In the genomic region with DNA sequence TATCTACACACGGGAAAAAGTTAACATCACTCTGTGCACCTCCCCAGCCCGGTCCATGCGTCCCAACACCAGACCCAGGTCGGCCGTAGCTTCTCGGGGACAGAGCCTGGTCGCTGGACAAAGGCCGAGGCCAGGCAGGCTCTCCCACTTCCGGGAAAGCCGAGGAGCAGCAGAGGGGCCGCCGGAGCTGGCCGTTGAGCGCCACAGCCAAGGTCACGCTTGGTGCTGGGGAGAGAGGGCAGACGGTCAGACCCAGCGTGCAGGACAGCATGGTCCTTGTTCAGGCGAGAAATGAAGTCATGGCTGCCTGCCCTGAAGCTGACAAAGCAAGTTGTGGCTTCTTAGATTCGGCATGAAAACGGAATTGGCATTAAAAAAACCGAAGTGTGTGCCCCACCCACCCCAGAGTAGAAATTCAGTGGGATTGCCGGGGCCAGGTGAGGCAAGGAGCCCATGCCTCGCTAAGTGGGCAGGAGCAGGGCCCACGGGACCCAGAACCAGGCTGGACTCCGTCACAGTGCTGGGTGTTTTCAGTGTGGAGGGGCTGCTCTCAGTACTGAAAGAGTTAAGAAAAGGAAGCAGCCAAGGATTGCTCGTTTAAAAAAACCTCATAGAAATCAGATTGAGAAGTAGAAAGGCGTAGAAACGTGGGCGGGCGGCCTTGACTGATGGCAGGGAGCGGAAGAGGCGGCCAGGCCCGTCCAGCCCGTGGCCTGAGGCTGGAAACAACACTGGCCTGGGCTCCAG, we compare ENCODE assay signal across 1 cellular context.
TF ChIP-seq lines count a peak whose summit lies in the region.

No MANE protein-coding gene starts in this region.

TF ChIP-seq in HepG2, 621 proteins besides CTCF, POLR2A, EP300 and RAD21 (continued from another document and continues in another):
- TF ChIP-seq, protein P1, sequence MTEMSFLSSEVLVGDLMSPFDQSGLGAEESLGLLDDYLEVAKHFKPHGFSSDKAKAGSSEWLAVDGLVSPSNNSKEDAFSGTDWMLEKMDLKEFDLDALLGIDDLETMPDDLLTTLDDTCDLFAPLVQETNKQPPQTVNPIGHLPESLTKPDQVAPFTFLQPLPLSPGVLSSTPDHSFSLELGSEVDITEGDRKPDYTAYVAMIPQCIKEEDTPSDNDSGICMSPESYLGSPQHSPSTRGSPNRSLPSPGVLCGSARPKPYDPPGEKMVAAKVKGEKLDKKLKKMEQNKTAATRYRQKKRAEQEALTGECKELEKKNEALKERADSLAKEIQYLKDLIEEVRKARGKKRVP (CRISPR knock-in tag; IDR thresholded peaks at IDR 0.05), result 0 out of 4 replicates have a peak, but pooled peaks of 1 of the 2 experiments have one; percentile 22
- TF ChIP-seq NFE2L1 (CRISPR knock-in tag; IDR thresholded peaks at IDR 0.05; ENCODE audit: borderline replicate concordance), result no peak
- 0 out of 2 replicates have a peak, but pooled peaks have one; percentile 24 for TF ChIP-seq ZNF317 (CRISPR knock-in tag; IDR thresholded peaks at IDR 0.05)
- 0 out of 2 replicates have a peak, but pooled peaks have one; percentile 56 for TF ChIP-seq ZNF713 (CRISPR knock-in tag; IDR thresholded peaks at IDR 0.05)
- no peak for TF ChIP-seq ZNF549 (CRISPR knock-in tag; IDR thresholded peaks at IDR 0.05)
- TF ChIP-seq, protein P2, sequence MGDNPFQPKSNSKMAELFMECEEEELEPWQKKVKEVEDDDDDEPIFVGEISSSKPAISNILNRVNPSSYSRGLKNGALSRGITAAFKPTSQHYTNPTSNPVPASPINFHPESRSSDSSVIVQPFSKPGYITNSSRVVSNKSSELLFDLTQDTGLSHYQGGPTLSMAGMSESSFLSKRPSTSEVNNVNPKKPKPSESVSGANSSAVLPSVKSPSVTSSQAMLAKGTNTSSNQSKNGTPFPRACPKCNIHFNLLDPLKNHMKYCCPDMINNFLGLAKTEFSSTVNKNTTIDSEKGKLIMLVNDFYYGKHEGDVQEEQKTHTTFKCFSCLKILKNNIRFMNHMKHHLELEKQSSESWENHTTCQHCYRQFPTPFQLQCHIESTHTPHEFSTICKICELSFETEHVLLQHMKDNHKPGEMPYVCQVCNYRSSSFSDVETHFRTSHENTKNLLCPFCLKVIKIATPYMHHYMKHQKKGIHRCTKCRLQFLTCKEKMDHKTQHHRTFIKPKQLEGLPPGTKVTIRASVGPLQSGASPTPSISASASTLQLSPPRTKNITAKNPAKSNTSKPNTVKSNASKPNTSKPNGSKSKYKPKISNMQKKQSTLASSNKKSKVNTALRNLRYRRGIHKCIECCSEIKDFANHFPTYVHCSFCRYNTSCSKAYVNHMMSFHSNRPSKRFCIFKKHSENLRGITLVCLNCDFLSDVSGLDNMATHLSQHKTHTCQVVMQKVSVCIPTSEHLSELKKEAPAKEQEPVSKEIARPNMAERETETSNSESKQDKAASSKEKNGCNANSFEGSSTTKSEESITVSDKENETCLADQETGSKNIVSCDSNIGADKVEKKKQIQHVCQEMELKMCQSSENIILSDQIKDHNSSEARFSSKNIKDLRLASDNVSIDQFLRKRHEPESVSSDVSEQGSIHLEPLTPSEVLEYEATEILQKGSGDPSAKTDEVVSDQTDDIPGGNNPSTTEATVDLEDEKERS (CRISPR knock-in tag; IDR thresholded peaks at IDR 0.05), result peak; percentile 70; the same call in 1 of the 2 replicates
- TF ChIP-seq, protein P3, sequence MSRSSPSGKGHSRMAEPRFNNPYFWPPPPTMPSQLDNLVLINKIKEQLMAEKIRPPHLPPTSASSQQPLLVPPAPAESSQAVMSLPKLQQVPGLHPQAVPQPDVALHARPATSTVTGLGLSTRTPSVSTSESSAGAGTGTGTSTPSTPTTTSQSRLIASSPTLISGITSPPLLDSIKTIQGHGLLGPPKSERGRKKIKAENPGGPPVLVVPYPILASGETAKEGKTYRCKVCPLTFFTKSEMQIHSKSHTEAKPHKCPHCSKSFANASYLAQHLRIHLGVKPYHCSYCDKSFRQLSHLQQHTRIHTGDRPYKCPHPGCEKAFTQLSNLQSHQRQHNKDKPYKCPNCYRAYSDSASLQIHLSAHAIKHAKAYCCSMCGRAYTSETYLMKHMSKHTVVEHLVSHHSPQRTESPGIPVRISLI (CRISPR knock-in tag; IDR thresholded peaks at IDR 0.05; ENCODE audit: borderline replicate concordance), result peak; percentile 13; the same call in 1 of the 2 replicates
- TF ChIP-seq ARNTL (CRISPR knock-in tag; IDR thresholded peaks at IDR 0.05), result peak; percentile 66; the same call in 1 of the 2 replicates
- TF ChIP-seq, protein P4, sequence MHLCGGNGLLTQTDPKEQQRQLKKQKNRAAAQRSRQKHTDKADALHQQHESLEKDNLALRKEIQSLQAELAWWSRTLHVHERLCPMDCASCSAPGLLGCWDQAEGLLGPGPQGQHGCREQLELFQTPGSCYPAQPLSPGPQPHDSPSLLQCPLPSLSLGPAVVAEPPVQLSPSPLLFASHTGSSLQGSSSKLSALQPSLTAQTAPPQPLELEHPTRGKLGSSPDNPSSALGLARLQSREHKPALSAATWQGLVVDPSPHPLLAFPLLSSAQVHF (CRISPR knock-in tag; IDR thresholded peaks at IDR 0.05), result no peak
- TF ChIP-seq, protein P5, sequence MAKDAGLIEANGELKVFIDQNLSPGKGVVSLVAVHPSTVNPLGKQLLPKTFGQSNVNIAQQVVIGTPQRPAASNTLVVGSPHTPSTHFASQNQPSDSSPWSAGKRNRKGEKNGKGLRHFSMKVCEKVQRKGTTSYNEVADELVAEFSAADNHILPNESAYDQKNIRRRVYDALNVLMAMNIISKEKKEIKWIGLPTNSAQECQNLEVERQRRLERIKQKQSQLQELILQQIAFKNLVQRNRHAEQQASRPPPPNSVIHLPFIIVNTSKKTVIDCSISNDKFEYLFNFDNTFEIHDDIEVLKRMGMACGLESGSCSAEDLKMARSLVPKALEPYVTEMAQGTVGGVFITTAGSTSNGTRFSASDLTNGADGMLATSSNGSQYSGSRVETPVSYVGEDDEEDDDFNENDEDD (CRISPR knock-in tag; IDR thresholded peaks at IDR 0.05; ENCODE audit: borderline replicate concordance), result peak; percentile 85; the same call in 1 of the 2 replicates
- TF ChIP-seq, protein P6, sequence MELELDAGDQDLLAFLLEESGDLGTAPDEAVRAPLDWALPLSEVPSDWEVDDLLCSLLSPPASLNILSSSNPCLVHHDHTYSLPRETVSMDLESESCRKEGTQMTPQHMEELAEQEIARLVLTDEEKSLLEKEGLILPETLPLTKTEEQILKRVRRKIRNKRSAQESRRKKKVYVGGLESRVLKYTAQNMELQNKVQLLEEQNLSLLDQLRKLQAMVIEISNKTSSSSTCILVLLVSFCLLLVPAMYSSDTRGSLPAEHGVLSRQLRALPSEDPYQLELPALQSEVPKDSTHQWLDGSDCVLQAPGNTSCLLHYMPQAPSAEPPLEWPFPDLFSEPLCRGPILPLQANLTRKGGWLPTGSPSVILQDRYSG (CRISPR knock-in tag; IDR thresholded peaks at IDR 0.05), result 0 out of 2 replicates have a peak, but pooled peaks have one; percentile 42
- TF ChIP-seq ZKSCAN5 (CRISPR knock-in tag; IDR thresholded peaks at IDR 0.05), result no peak
- no peak for TF ChIP-seq ZNF543 (CRISPR knock-in tag; IDR thresholded peaks at IDR 0.05)
- no peak for TF ChIP-seq ARNT (IDR thresholded peaks at IDR 0.05)
- TF ChIP-seq ZNF547 (CRISPR knock-in tag; IDR thresholded peaks at IDR 0.05), result 0 out of 2 replicates have a peak, but pooled peaks have one; percentile 73
- TF ChIP-seq ASH2L (IDR thresholded peaks at IDR 0.05; ENCODE audit: insufficient read length, low read depth, low read length), result peak; percentile 19
- TF ChIP-seq RCOR2 (CRISPR knock-in tag; IDR thresholded peaks at IDR 0.05), result peak; percentile 24; the same call in 1 of the 2 replicates
- TF ChIP-seq EZH2 (conservative IDR thresholded peaks at IDR 0.05; ENCODE audit: low read depth, low read length), result no peak
- TF ChIP-seq PITX1 (CRISPR knock-in tag; IDR thresholded peaks at IDR 0.05), result peak; percentile 72
- no peak for TF ChIP-seq FOXM1 (CRISPR knock-in tag; IDR thresholded peaks at IDR 0.05)
- no peak for TF ChIP-seq SUZ12 (IDR thresholded peaks at IDR 0.05; ENCODE audit: low read depth, low read length)
- no peak for TF ChIP-seq ZNF577 (CRISPR knock-in tag; IDR thresholded peaks at IDR 0.05; ENCODE audit: borderline replicate concordance, low read depth)
- TF ChIP-seq NAIF1 (CRISPR knock-in tag; IDR thresholded peaks at IDR 0.05; ENCODE audit: borderline replicate concordance), result no peak
- TF ChIP-seq NFRKB (IDR thresholded peaks at IDR 0.05), result no peak
- TF ChIP-seq YY1 (IDR thresholded peaks at IDR 0.05; ENCODE audit: insufficient read depth, insufficient replicate concordance, low read depth, low read length), result peak; percentile 82
- peak; percentile 75; the same call in 1 of the 2 replicates for TF ChIP-seq CBX5 (CRISPR knock-in tag; IDR thresholded peaks at IDR 0.05; ENCODE audit: borderline replicate concordance)
- TF ChIP-seq SP140L (CRISPR knock-in tag; IDR thresholded peaks at IDR 0.05; ENCODE audit: borderline replicate concordance), result no peak
- TF ChIP-seq, protein P7, sequence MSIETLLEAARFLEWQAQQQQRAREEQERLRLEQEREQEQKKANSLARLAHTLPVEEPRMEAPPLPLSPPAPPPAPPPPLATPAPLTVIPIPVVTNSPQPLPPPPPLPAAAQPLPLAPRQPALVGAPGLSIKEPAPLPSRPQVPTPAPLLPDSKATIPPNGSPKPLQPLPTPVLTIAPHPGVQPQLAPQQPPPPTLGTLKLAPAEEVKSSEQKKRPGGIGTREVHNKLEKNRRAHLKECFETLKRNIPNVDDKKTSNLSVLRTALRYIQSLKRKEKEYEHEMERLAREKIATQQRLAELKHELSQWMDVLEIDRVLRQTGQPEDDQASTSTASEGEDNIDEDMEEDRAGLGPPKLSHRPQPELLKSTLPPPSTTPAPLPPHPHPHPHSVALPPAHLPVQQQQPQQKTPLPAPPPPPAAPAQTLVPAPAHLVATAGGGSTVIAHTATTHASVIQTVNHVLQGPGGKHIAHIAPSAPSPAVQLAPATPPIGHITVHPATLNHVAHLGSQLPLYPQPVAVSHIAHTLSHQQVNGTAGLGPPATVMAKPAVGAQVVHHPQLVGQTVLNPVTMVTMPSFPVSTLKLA (IDR thresholded peaks at IDR 0.05), result peak; percentile 20; the same call in 1 of the 2 replicates
- TF ChIP-seq, protein P8, sequence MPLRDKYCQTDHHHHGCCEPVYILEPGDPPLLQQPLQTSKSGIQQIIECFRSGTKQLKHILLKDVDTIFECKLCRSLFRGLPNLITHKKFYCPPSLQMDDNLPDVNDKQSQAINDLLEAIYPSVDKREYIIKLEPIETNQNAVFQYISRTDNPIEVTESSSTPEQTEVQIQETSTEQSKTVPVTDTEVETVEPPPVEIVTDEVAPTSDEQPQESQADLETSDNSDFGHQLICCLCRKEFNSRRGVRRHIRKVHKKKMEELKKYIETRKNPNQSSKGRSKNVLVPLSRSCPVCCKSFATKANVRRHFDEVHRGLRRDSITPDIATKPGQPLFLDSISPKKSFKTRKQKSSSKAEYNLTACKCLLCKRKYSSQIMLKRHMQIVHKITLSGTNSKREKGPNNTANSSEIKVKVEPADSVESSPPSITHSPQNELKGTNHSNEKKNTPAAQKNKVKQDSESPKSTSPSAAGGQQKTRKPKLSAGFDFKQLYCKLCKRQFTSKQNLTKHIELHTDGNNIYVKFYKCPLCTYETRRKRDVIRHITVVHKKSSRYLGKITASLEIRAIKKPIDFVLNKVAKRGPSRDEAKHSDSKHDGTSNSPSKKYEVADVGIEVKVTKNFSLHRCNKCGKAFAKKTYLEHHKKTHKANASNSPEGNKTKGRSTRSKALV (CRISPR knock-in tag; IDR thresholded peaks at IDR 0.05), result peak; percentile 68
- TF ChIP-seq PHF8 (CRISPR knock-in tag; IDR thresholded peaks at IDR 0.05), result peak; percentile 64
- TF ChIP-seq HOXD1 (CRISPR knock-in tag; IDR thresholded peaks at IDR 0.05), result peak; percentile 73; the same call in 1 of the 2 replicates
- TF ChIP-seq, protein P9, sequence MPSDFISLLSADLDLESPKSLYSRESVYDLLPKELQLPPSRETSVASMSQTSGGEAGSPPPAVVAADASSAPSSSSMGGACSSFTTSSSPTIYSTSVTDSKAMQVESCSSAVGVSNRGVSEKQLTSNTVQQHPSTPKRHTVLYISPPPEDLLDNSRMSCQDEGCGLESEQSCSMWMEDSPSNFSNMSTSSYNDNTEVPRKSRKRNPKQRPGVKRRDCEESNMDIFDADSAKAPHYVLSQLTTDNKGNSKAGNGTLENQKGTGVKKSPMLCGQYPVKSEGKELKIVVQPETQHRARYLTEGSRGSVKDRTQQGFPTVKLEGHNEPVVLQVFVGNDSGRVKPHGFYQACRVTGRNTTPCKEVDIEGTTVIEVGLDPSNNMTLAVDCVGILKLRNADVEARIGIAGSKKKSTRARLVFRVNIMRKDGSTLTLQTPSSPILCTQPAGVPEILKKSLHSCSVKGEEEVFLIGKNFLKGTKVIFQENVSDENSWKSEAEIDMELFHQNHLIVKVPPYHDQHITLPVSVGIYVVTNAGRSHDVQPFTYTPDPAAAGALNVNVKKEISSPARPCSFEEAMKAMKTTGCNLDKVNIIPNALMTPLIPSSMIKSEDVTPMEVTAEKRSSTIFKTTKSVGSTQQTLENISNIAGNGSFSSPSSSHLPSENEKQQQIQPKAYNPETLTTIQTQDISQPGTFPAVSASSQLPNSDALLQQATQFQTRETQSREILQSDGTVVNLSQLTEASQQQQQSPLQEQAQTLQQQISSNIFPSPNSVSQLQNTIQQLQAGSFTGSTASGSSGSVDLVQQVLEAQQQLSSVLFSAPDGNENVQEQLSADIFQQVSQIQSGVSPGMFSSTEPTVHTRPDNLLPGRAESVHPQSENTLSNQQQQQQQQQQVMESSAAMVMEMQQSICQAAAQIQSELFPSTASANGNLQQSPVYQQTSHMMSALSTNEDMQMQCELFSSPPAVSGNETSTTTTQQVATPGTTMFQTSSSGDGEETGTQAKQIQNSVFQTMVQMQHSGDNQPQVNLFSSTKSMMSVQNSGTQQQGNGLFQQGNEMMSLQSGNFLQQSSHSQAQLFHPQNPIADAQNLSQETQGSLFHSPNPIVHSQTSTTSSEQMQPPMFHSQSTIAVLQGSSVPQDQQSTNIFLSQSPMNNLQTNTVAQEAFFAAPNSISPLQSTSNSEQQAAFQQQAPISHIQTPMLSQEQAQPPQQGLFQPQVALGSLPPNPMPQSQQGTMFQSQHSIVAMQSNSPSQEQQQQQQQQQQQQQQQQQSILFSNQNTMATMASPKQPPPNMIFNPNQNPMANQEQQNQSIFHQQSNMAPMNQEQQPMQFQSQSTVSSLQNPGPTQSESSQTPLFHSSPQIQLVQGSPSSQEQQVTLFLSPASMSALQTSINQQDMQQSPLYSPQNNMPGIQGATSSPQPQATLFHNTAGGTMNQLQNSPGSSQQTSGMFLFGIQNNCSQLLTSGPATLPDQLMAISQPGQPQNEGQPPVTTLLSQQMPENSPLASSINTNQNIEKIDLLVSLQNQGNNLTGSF (CRISPR knock-in tag; IDR thresholded peaks at IDR 0.05), result 0 out of 2 replicates have a peak, but pooled peaks have one; percentile 34
- TF ChIP-seq ZNF672 (CRISPR knock-in tag; IDR thresholded peaks at IDR 0.05), result no peak
- TF ChIP-seq CENPT (CRISPR knock-in tag; IDR thresholded peaks at IDR 0.05; ENCODE audit: low read depth), result no peak
- peak; percentile 51; the same call in 1 of the 2 replicates for TF ChIP-seq HNRNPL (IDR thresholded peaks at IDR 0.05; ENCODE audit: low read depth, low read length)
- 0 out of 2 replicates have a peak, but pooled peaks have one; percentile 18 for TF ChIP-seq ZNF143 (CRISPR knock-in tag; IDR thresholded peaks at IDR 0.05)
- no peak for TF ChIP-seq ZNF724P (CRISPR knock-in tag; IDR thresholded peaks at IDR 0.05; ENCODE audit: borderline replicate concordance)
